18 cellular contexts compared by ENCODE assay signal in the genomic region with DNA sequence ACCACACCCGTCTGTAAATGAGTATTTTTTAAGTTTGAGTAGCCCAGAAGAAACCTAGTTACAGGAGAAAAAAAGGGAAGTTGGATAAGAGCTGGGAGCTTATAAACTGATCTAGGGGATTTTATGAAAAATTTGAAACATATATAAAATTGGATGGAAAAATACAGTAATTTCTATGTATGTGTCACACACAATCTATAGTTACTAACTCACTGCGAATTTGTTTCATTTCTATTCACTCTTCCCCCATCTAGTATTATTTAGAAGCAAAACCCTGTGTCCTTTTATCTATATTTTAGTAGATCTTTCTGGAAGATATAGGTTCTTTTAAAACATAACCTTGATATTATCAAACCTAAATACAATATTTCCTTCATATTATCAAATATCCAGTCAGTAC. TPM values are rescaled to one million over a fixed set of nuclear protein-coding genes. Genes with fewer than 3 reads are reported as not detected.
DNase-seq lines count a peak whose midpoint lies in the region; ATAC-seq and TF ChIP-seq lines count a peak whose summit lies in the region.
"Had no signal": no experiment of that assay in that cellular context is flagged by ENCODE, and none has a peak within 500 bp of the region (broad histone marks: within the 10 kb centered on the region; RNA-seq: fewer than 3 reads in every experiment).

No MANE protein-coding gene starts in this region.

- H3K27me3 Mint-ChIP-seq in T-helper 2 cell treated with Interferon-gamma antibody and Interleukin-4, amounts not matched to agents 5 μg/mL and 100 μg/mL, for 36 hours (ENCODE audit: low read depth) = no peaks in the 10 kb centered on the region
- H3K27me3 Mint-ChIP-seq in activated B cell treated with CpG ODN at 0.5 μM for 24 hours (no peaks in the 10 kb centered on the region), natural killer cell (ENCODE audit: low read depth in 2 of 2) (no peaks in the 10 kb centered on the region)
- H3K27me3 Mint-ChIP-seq: activated CD4-positive, alpha-beta T cell treated with anti-CD3 and anti-CD28 coated beads, Interleukin-2, amount 10 ng/mL, durations not matched to agents 7 days and 5 days had no signal

- H3K9ac ChIP-seq in Karpas-422 (ENCODE audit: low read length) = no peak overlapping the region
- H3K9ac ChIP-seq: KMS-11 had no signal

- H3K4me3 Mint-ChIP-seq in T-helper 2 cell treated with Interferon-gamma antibody and Interleukin-4, amounts not matched to agents 5 μg/mL and 100 μg/mL, for 36 hours = no peak overlapping the region
- H3K4me3 Mint-ChIP-seq in activated B cell treated with CpG ODN at 0.5 μM for 24 hours (no peak overlapping the region), natural killer cell (no peak overlapping the region)
- H3K4me3 Mint-ChIP-seq: activated CD4-positive, alpha-beta T cell treated with anti-CD3 and anti-CD28 coated beads, Interleukin-2, amount 10 ng/mL, durations not matched to agents 7 days and 5 days had no signal

- peaks cover 55% of the 10 kb centered on the region for H3K36me3 Mint-ChIP-seq in T-helper 2 cell treated with Interferon-gamma antibody and Interleukin-4, amounts not matched to agents 5 μg/mL and 100 μg/mL, for 36 hours (ENCODE audit: low read depth)
- peaks cover 43% of the 10 kb centered on the region for H3K36me3 Mint-ChIP-seq in activated B cell treated with CpG ODN at 0.5 μM for 24 hours (ENCODE audit: low read depth)
- no peaks in the 10 kb centered on the region for H3K36me3 Mint-ChIP-seq in natural killer cell

- POLR2A ChIA-PET in activated B cell treated with CpG ODN at 0.5 μM for 24 hours (lab: Charles Lee) = interaction anchor here (0.7 to 3.6 kb wide), 4 partner anchors 8 to 139 kb away, joined by 5 to 19 read pairs (median 8); no protein-coding TSS in a partner anchor

- no peak overlapping the region for H3K4me2 ChIP-seq in Karpas-422 (ENCODE audit: low read depth, low read length, poor library complexity, severe bottlenecking)
- H3K4me2 ChIP-seq: KMS-11 had no signal

- peaks cover 15% of the 10 kb centered on the region for H3K9me3 Mint-ChIP-seq in T-helper 2 cell treated with Interferon-gamma antibody and Interleukin-4, amounts not matched to agents 5 μg/mL and 100 μg/mL, for 36 hours
- H3K9me3 Mint-ChIP-seq in activated B cell treated with CpG ODN at 0.5 μM for 24 hours = peaks cover 2% of the 10 kb centered on the region
- H3K9me3 Mint-ChIP-seq in natural killer cell = no peaks in the 10 kb centered on the region

- H4K20me1 ChIP-seq in Karpas-422 (ENCODE audit: insufficient read depth, low read depth, low read length) = no peaks in the 10 kb centered on the region; the same call in 1 of the 2 replicates

- peaks cover 97% of the 10 kb centered on the region for H3K79me2 ChIP-seq in Karpas-422 (ENCODE audit: low read length)

- no peaks in the 10 kb centered on the region for H3K9me2 ChIP-seq in Karpas-422 (replicated peaks; ENCODE audit: insufficient read depth, low read length)

- H3K36me3 ChIP-seq in Karpas-422 (ENCODE audit: insufficient read depth, low read length) = peaks cover 14% of the 10 kb centered on the region

- no peaks in the 10 kb centered on the region for H3K27me3 ChIP-seq in Karpas-422 (ENCODE audit: low read length)

- CTCF ChIA-PET in activated B cell treated with CpG ODN at 0.5 μM for 24 hours (lab: Charles Lee) = no interaction called here

- no peak overlapping the region for H2AFZ ChIP-seq in Karpas-422 (ENCODE audit: low read length)

- TF ChIP-seq CTCF in activated B cell treated with CpG ODN at 0.5 μM for 24 hours (IDR thresholded peaks at IDR 0.05) (no peak), natural killer cell (IDR thresholded peaks at IDR 0.05) (no peak)

- H3K9me3 ChIP-seq in Karpas-422 (ENCODE audit: low read length) = no peaks in the 10 kb centered on the region
- H3K9me3 ChIP-seq: psoas muscle had no signal

- DNase-seq in T-helper 2 cell treated with Interferon-gamma antibody and Interleukin-4, amounts not matched to agents 5 μg/mL and 100 μg/mL, for 36 hours (ENCODE audit: low spot score) = no peak
- DNase-seq in T-helper 2 cell (no peak), Karpas-422 (no peak), activated B cell treated with CpG ODN at 0.5 μM for 24 hours (no peak), natural killer cell (no peak), GM19240 (ENCODE audit: insufficient read length, low spot score) (no peak)
- DNase-seq: activated CD4-positive, alpha-beta T cell treated with anti-CD3 and anti-CD28 coated beads, Interleukin-2, amount 10 ng/mL, durations not matched to agents 7 days and 5 days; activated gamma-delta T cell treated with Interleukin-2 at 50 U/mL for 16 hours; COR-L47; effector memory CD4-positive, alpha-beta T cell; left ventricle myocardium superior; NCI-H1436 treated with DMSO at 0.1 percent for 48 hours; NCI-H446 treated with DMSO at 0.1 percent for 48 hours; psoas muscle; stimulated activated CD4-positive, alpha-beta T cell treated with anti-CD3 and anti-CD28 coated beads, Interleukin-15, amount 100 ng/mL, for 24 hours had no signal

- peaks cover 62% of the 10 kb centered on the region for H3K4me1 ChIP-seq in Karpas-422 (ENCODE audit: low read length)

- peak overlapping the region; percentile 32 for H3K27ac ChIP-seq in Karpas-422 (ENCODE audit: low read length)
- H3K27ac ChIP-seq: KMS-11, psoas muscle had no signal

- H3K4me1 Mint-ChIP-seq in T-helper 2 cell treated with Interferon-gamma antibody and Interleukin-4, amounts not matched to agents 5 μg/mL and 100 μg/mL, for 36 hours (ENCODE audit: low read depth) = peaks cover 75% of the 10 kb centered on the region
- H3K4me1 Mint-ChIP-seq in activated B cell treated with CpG ODN at 0.5 μM for 24 hours (peaks cover 93% of the 10 kb centered on the region), natural killer cell (peaks cover 86 to 91% of the 10 kb centered on the region in 2 donors)

- H3K27ac Mint-ChIP-seq in T-helper 2 cell treated with Interferon-gamma antibody and Interleukin-4, amounts not matched to agents 5 μg/mL and 100 μg/mL, for 36 hours = peak overlapping the region; percentile 33
- H3K27ac Mint-ChIP-seq in activated B cell treated with CpG ODN at 0.5 μM for 24 hours (peak overlapping the region; percentile 79), natural killer cell (peak overlapping the region; percentile 78 to 82)

- no peak for ATAC-seq in activated B cell treated with CpG ODN at 0.5 μM for 24 hours (ENCODE audit: low read depth)
- no peak for ATAC-seq in natural killer cell
- no peak for ATAC-seq in HG03432 (IDR thresholded peaks at IDR 0.05; ENCODE audit: unreplicated experiment)
- ATAC-seq in GM18873 (IDR thresholded peaks at IDR 0.05; ENCODE audit: low FRiP score, unreplicated experiment) = no peak
- ATAC-seq: left ventricle myocardium superior, psoas muscle had no signal

- H3K4me3 ChIP-seq in Karpas-422 (ENCODE audit: low read length) = no peak overlapping the region
- H3K4me3 ChIP-seq: psoas muscle had no signal

- intact Hi-C loops in activated B cell treated with CpG ODN at 0.5 μM for 24 hours (cut with micrococcal nuclease) (no loop called here), natural killer cell (cut with micrococcal nuclease) (no loop called here)

RNA-seq across cellular contexts. Expression of gene CYFIP2, which starts 14.6 kb away (rescaled TPM):
- 355 and 517 TPM in 2 replicates for total RNA-seq in Karpas-422 (2014; rRNA removed; shearing (Covaris generic); ENCODE audit: low replicate concordance)
- 385 and 471 TPM in 2 replicates for total RNA-seq in activated B cell treated with CpG ODN at 0.5 μM for 24 hours
- total RNA-seq in natural killer cell = 100 to 1,000 TPM; 464 to 542 (median 532) TPM
